Comparison of ENCODE assay signal across 13 cellular contexts in the genomic region with DNA sequence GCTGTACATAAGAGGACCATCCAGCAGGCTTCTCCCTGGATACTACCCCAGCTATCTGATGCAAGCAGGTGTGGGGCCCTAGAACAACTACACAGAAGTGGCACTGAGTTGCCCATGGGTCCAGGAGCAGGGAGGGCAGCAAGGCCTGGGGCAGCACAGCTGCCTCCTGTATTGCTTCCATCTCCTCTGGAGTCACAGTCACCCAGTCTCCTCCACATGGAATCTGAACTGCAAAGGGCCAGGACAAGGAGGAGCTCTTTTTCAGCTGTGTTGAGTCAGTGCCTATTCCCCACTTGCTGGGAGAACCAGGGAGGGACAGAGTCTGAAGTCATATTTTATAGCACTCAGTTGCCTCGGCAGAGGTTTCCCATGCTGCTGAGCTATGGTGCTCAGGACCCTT.
DNase-seq lines count a peak whose midpoint lies in the region; ATAC-seq and TF ChIP-seq lines count a peak whose summit lies in the region.
"Had no signal": no experiment of that assay in that cellular context is flagged by ENCODE, and none has a peak within 500 bp of the region (broad histone marks: within the 10 kb centered on the region; RNA-seq: fewer than 3 reads in every experiment).

No MANE protein-coding gene starts in this region.

- no peak overlapping the region for H3K4me3 Mint-ChIP-seq in activated naive CD4-positive, alpha-beta T cell treated with anti-CD3 and anti-CD28 coated beads, Interleukin-2, amount 50 U/mL, for 24 hours
- peak overlapping the region; percentile 53 for H3K4me3 Mint-ChIP-seq in activated CD8-positive, alpha-beta T cell treated with anti-CD3 and anti-CD28 coated beads, Interleukin-2, amount 10 ng/mL, durations not matched to agents 7 days and 5 days

- peaks cover 3% of the 10 kb centered on the region for H3K36me3 ChIP-seq in thymus (ENCODE audit: control insufficient read depth, insufficient read depth)
- no peaks in the 10 kb centered on the region for H3K36me3 ChIP-seq in testis (ENCODE audit: low read depth, missing control alignments)
- H3K36me3 ChIP-seq in prostate gland = no peaks in the 10 kb centered on the region

- H3K9me3 Mint-ChIP-seq in activated naive CD4-positive, alpha-beta T cell treated with anti-CD3 and anti-CD28 coated beads, Interleukin-2, amount 50 U/mL, for 24 hours = no peaks in the 10 kb centered on the region
- H3K9me3 Mint-ChIP-seq in activated CD8-positive, alpha-beta T cell treated with anti-CD3 and anti-CD28 coated beads, Interleukin-2, amount 10 ng/mL, durations not matched to agents 7 days and 5 days (ENCODE audit: insufficient read depth) = peaks cover 20% of the 10 kb centered on the region

- H3K9me3 ChIP-seq in thymus (ENCODE audit: control insufficient read depth) = no peaks in the 10 kb centered on the region
- H3K9me3 ChIP-seq in testis = no peaks in the 10 kb centered on the region
- no peaks in the 10 kb centered on the region for H3K9me3 ChIP-seq in prostate gland

- no peak for DNase-seq in activated naive CD4-positive, alpha-beta T cell treated with Interleukin-2 at 50 U/mL for 16 hours
- DNase-seq in activated CD8-positive, alpha-beta T cell treated with anti-CD3 and anti-CD28 coated beads, Interleukin-2, amount 10 ng/mL, durations not matched to agents 7 days and 5 days = no peak
- DNase-seq in islet precursor cell = peak; percentile 32
- no peak for DNase-seq in stimulated activated naive CD4-positive, alpha-beta T cell (lab: John Stamatoyannopoulos, UW)
- no peak for DNase-seq in testis
- DNase-seq in prostate gland (ENCODE audit: low spot score) = no peak
- DNase-seq: NCI-H2081 treated with DMSO at 0.1 percent for 48 hours had no signal

- POLR2A ChIA-PET in activated CD8-positive, alpha-beta T cell treated with anti-CD3 and anti-CD28 coated beads, Interleukin-2, amount 10 ng/mL, durations not matched to agents 7 days and 5 days (lab: Charles Lee) = interaction anchor here (1.1 to 4.7 kb wide), 5 partner anchors 10 to 846 kb away, joined by 3 to 48 read pairs (median 5); a partner anchor contains a TSS

- peaks cover 65% of the 10 kb centered on the region for H3K4me1 ChIP-seq in thymus (ENCODE audit: control insufficient read depth, insufficient read depth, low read length)
- no peaks in the 10 kb centered on the region for H3K4me1 ChIP-seq in testis
- peaks cover 8% of the 10 kb centered on the region for H3K4me1 ChIP-seq in prostate gland (replicated peaks)

- H3K36me3 Mint-ChIP-seq in activated naive CD4-positive, alpha-beta T cell treated with anti-CD3 and anti-CD28 coated beads, Interleukin-2, amount 50 U/mL, for 24 hours = peaks cover 6% of the 10 kb centered on the region
- peaks cover 41% of the 10 kb centered on the region for H3K36me3 Mint-ChIP-seq in activated CD8-positive, alpha-beta T cell treated with anti-CD3 and anti-CD28 coated beads, Interleukin-2, amount 10 ng/mL, durations not matched to agents 7 days and 5 days (ENCODE audit: low read depth)

- no peak for ATAC-seq in activated CD8-positive, alpha-beta T cell treated with anti-CD3 and anti-CD28 coated beads, Interleukin-2, amount 10 ng/mL, durations not matched to agents 7 days and 5 days
- ATAC-seq: Panc1, sciatic nerve, SK-N-SH treated with all-trans-retinoic acid at 6 μM for 48 hours had no signal

- no peak for TF ChIP-seq CTCF in testis (IDR thresholded peaks at IDR 0.05)
- no peak for TF ChIP-seq CTCF in prostate gland (IDR thresholded peaks at IDR 0.05)

- TF ChIP-seq POLR2A in testis (IDR thresholded peaks at IDR 0.05) (no peak), prostate gland (IDR thresholded peaks at IDR 0.05) (no peak)

- H3K27me3 Mint-ChIP-seq in activated naive CD4-positive, alpha-beta T cell treated with anti-CD3 and anti-CD28 coated beads, Interleukin-2, amount 50 U/mL, for 24 hours = no peaks in the 10 kb centered on the region
- H3K27me3 Mint-ChIP-seq in activated CD8-positive, alpha-beta T cell treated with anti-CD3 and anti-CD28 coated beads, Interleukin-2, amount 10 ng/mL, durations not matched to agents 7 days and 5 days (ENCODE audit: low read depth) = no peaks in the 10 kb centered on the region

- CTCF ChIA-PET in activated CD8-positive, alpha-beta T cell treated with anti-CD3 and anti-CD28 coated beads, Interleukin-2, amount 10 ng/mL, durations not matched to agents 7 days and 5 days (lab: Charles Lee) = interaction anchor here (1.1 to 8.1 kb wide), 6 partner anchors 11 to 59 kb away, joined by 3 to 98 read pairs (median 12); no protein-coding TSS in a partner anchor

- H3K27ac Mint-ChIP-seq in activated naive CD4-positive, alpha-beta T cell treated with anti-CD3 and anti-CD28 coated beads, Interleukin-2, amount 50 U/mL, for 24 hours = peak overlapping the region; percentile 56
- H3K27ac Mint-ChIP-seq in activated CD8-positive, alpha-beta T cell treated with anti-CD3 and anti-CD28 coated beads, Interleukin-2, amount 10 ng/mL, durations not matched to agents 7 days and 5 days = peak overlapping the region; percentile 85

- intact Hi-C loops in testis (cut with DNase I; ENCODE audit: low total_unique reads) (no loop called here), prostate gland (cut with DNase I) (loop anchor here (10.0 kb wide), 1 partner anchor 166 kb away; no protein-coding TSS in a partner anchor)

- H3K4me3 ChIP-seq in thymus (ENCODE audit: low read length) (peak overlapping the region; percentile 6), testis (no peak overlapping the region), prostate gland (no peak overlapping the region)
- H3K4me3 ChIP-seq: ascending aorta had no signal

- H3K27me3 ChIP-seq in thymus (ENCODE audit: control insufficient read depth, insufficient read depth) (no peaks in the 10 kb centered on the region), testis (no peaks in the 10 kb centered on the region), prostate gland (replicated peaks; ENCODE audit: insufficient read depth) (no peaks in the 10 kb centered on the region)
- H3K27me3 ChIP-seq: ascending aorta had no signal

- H3K27ac ChIP-seq in thymus (ENCODE audit: low read depth) (peak overlapping the region; percentile 98), testis (no peak overlapping the region), prostate gland (no peak overlapping the region)
- H3K27ac ChIP-seq: ascending aorta had no signal

- 78% methylated on average over 1 of the region's 1 CpG for WGBS in thymus
- WGBS in testis, 2 donors = 67 to 80% methylated on average over 1 of the region's 1 CpG
- WGBS in prostate gland = 33% methylated on average over 1 of the region's 1 CpG

- peaks cover 86% of the 10 kb centered on the region for H3K4me1 Mint-ChIP-seq in activated naive CD4-positive, alpha-beta T cell treated with anti-CD3 and anti-CD28 coated beads, Interleukin-2, amount 50 U/mL, for 24 hours
- H3K4me1 Mint-ChIP-seq in activated CD8-positive, alpha-beta T cell treated with anti-CD3 and anti-CD28 coated beads, Interleukin-2, amount 10 ng/mL, durations not matched to agents 7 days and 5 days (ENCODE audit: low read depth) = peaks cover 85% of the 10 kb centered on the region
